Comparison of ENCODE assay signal across 16 cellular contexts in genomic region chr2:152385718-152386117, GRCh38. TPM values are rescaled to one million over a fixed set of nuclear protein-coding genes. Genes with fewer than 3 reads are reported as not detected.
DNase-seq lines count a peak whose midpoint lies in the region; ATAC-seq and TF ChIP-seq lines count a peak whose summit lies in the region.
"Had no signal": no experiment of that assay in that cellular context is flagged by ENCODE, and none has a peak within 500 bp of the region (broad histone marks: within the 10 kb centered on the region; RNA-seq: fewer than 3 reads in every experiment).

No MANE protein-coding gene starts in this region.

- TF ChIP-seq CTCF in AG10803 (conservative IDR thresholded peaks at IDR 0.05; ENCODE audit: low read length) (no peak), GM23338 (conservative IDR thresholded peaks at IDR 0.05; ENCODE audit: low read depth in 2 of 2) (no peak), lower leg skin (IDR thresholded peaks at IDR 0.05) (no peak)

- H3K14ac ChIP-seq in mesenchymal stem cell (ENCODE audit: low read length in 2 of 2): no peak overlapping the region

- H4K91ac ChIP-seq in mesenchymal stem cell (ENCODE audit: low read length): no peak overlapping the region

- H3K27me3 ChIP-seq in GM23338 (ENCODE audit: insufficient read depth): no peaks in the 10 kb centered on the region
- no peaks in the 10 kb centered on the region for H3K27me3 ChIP-seq in mesenchymal stem cell (ENCODE audit: control insufficient read depth in 1 of 2, insufficient read depth in 1 of 2, low read length in 2 of 2)

- no peak overlapping the region for H3K18ac ChIP-seq in mesenchymal stem cell (ENCODE audit: low read depth in 1 of 2, low read length in 2 of 2)

- H3K4me1 Mint-ChIP-seq in GM23338: peaks cover 52% of the 10 kb centered on the region
- H3K4me1 Mint-ChIP-seq: CD8-positive, alpha-beta memory T cell had no signal

- H3K27ac ChIP-seq in GM23338 (ENCODE audit: low read depth) (peak overlapping the region; percentile 47; the same call in 1 of the 2 replicates), mesenchymal stem cell (ENCODE audit: low read length, poor library complexity, severe bottlenecking) (peak overlapping the region; percentile 93)
- H3K27ac ChIP-seq: GM23248 had no signal

- H3K4me2 ChIP-seq in GM23338 (no peak overlapping the region), mesenchymal stem cell (ENCODE audit: low read length, poor library complexity, severe bottlenecking) (peak overlapping the region; percentile 66)

- H2BK12ac ChIP-seq in mesenchymal stem cell (ENCODE audit: low read length in 2 of 2): no peak overlapping the region

- H3K4me3 ChIP-seq in AG10803 (ENCODE audit: low read length) (no peak overlapping the region), GM23338 (no peak overlapping the region), mesenchymal stem cell (ENCODE audit: insufficient read depth in 1 of 2, low read depth in 1 of 2, low read length in 2 of 2) (no peak overlapping the region), lower leg skin (ENCODE audit: low read depth, poor library complexity, severe bottlenecking) (no peak overlapping the region)
- H3K4me3 ChIP-seq: GM23248 had no signal

- H4K8ac ChIP-seq in mesenchymal stem cell (ENCODE audit: low read length): no peak overlapping the region

- no peak overlapping the region for H3K9ac ChIP-seq in mesenchymal stem cell (ENCODE audit: low read length)
- H3K9ac ChIP-seq: GM23248 had no signal

- H3K27me3 Mint-ChIP-seq in GM23338 (ENCODE audit: insufficient read depth, low read depth, poor library complexity): peaks cover 4% of the 10 kb centered on the region

- no peaks in the 10 kb centered on the region for H3F3A ChIP-seq in GM23338 (replicated peaks; ENCODE audit: low read depth)

- H3K4ac ChIP-seq in mesenchymal stem cell (ENCODE audit: low read depth in 1 of 2, low read length in 2 of 2): no peak overlapping the region

- intact Hi-C loops in lower leg skin (cut with DNase I; ENCODE audit: low total_unique reads): no loop called here

- H3K23ac ChIP-seq in mesenchymal stem cell (ENCODE audit: low read length in 2 of 2): no peak overlapping the region

- no peak overlapping the region for H2AFZ ChIP-seq in GM23338
- H2AFZ ChIP-seq in mesenchymal stem cell (ENCODE audit: low read depth, low read length): no peak overlapping the region
- H2AFZ ChIP-seq: GM23248 had no signal

- peak overlapping the region; percentile 63 for H2BK5ac ChIP-seq in mesenchymal stem cell (ENCODE audit: low read depth, low read length, poor library complexity, severe bottlenecking)

- peaks cover 32% of the 10 kb centered on the region for H4K20me1 ChIP-seq in GM23338 (replicated peaks; ENCODE audit: insufficient read depth)

- H3K79me2 ChIP-seq in GM23338 (replicated peaks; ENCODE audit: insufficient read depth): peaks cover 91% of the 10 kb centered on the region

- peaks cover 11% of the 10 kb centered on the region for H3K36me3 Mint-ChIP-seq in GM23338 (ENCODE audit: low read depth)
- H3K36me3 Mint-ChIP-seq: CD8-positive, alpha-beta memory T cell had no signal

- no peak overlapping the region for H3K27ac Mint-ChIP-seq in GM23338
- H3K27ac Mint-ChIP-seq: CD8-positive, alpha-beta memory T cell had no signal

- no peak overlapping the region for H2BK15ac ChIP-seq in mesenchymal stem cell (ENCODE audit: low read depth, poor library complexity, severe bottlenecking)

- peak overlapping the region; percentile 76 for H2AK5ac ChIP-seq in mesenchymal stem cell (ENCODE audit: low read length, severe bottlenecking)

- H3K9me3 ChIP-seq in mesenchymal stem cell (ENCODE audit: control insufficient read depth, low read length): no peaks in the 10 kb centered on the region

- ATAC-seq in GM23338 (no peak), GM21528 (IDR thresholded peaks at IDR 0.05; ENCODE audit: low FRiP score, unreplicated experiment) (no peak), HG03439 (IDR thresholded peaks at IDR 0.05; ENCODE audit: unreplicated experiment) (no peak)
- ATAC-seq: Panc1, SK-N-SH treated with all-trans-retinoic acid at 6 μM for 48 hours had no signal

- H3K36me3 ChIP-seq in GM23338 (ENCODE audit: insufficient read depth) (no peaks in the 10 kb centered on the region), mesenchymal stem cell (ENCODE audit: control insufficient read depth in 1 of 2, insufficient read depth in 2 of 2, low read depth in 1 of 2, low read length in 2 of 2) (peaks cover 6 to 8% of the 10 kb centered on the region in 2 experiments)

- peaks cover 25% of the 10 kb centered on the region for H3K79me1 ChIP-seq in mesenchymal stem cell (replicated peaks; ENCODE audit: low read length, poor library complexity, severe bottlenecking)

- DNase-seq in AG10803 (ENCODE audit: low read depth) (peak; percentile 57), GM23338 (ENCODE audit: low spot score) (no peak), NCI-H69 (lab: John Stamatoyannopoulos, UW) (peak; percentile 41), mesenchymal stem cell (no peak), AML-193 (lab: John Stamatoyannopoulos, UW) (no peak), lower leg skin (ENCODE audit: low spot score in 2 of 2) (no peak)
- DNase-seq: CD8-positive, alpha-beta memory T cell; GM23248; NCI-H1105 treated with DMSO at 0.1 percent for 48 hours; NCI-H187 treated with DMSO at 0.1 percent for 48 hours; NCI-H524 treated with DMSO at 0.1 percent for 48 hours; SHP77 had no signal

- H3K9me3 Mint-ChIP-seq in GM23338: no peaks in the 10 kb centered on the region

- H3K9me2 ChIP-seq in GM23338 (ENCODE audit: insufficient read depth): no peaks in the 10 kb centered on the region

- no peak for TF ChIP-seq POLR2A in lower leg skin (IDR thresholded peaks at IDR 0.05)

- no peak overlapping the region for H3K4me3 Mint-ChIP-seq in GM23338
- H3K4me3 Mint-ChIP-seq: CD8-positive, alpha-beta memory T cell had no signal

- H3K4me1 ChIP-seq in GM23338 (ENCODE audit: insufficient read depth): peaks cover 30% of the 10 kb centered on the region
- peaks cover 8% of the 10 kb centered on the region for H3K4me1 ChIP-seq in mesenchymal stem cell (ENCODE audit: control insufficient read depth, insufficient read depth, low read depth, low read length)

- no peak overlapping the region for H2BK120ac ChIP-seq in mesenchymal stem cell (ENCODE audit: low read depth, low read length)

TF ChIP-seq in GM23338, 12 proteins besides CTCF, POLR2A, EP300 and RAD21 (continues in another document):
- no peak for TF ChIP-seq ETS1 (IDR thresholded peaks at IDR 0.05)
- TF ChIP-seq EZH2 (IDR thresholded peaks at IDR 0.05; ENCODE audit: low read depth, unreplicated experiment): no peak
- no peak for TF ChIP-seq CREB1 (CRISPR knock-in tag; IDR thresholded peaks at IDR 0.05; ENCODE audit: low read depth)
- TF ChIP-seq ZNF331 (CRISPR knock-in tag; IDR thresholded peaks at IDR 0.05; ENCODE audit: low read depth): no peak
- TF ChIP-seq NANOG (IDR thresholded peaks at IDR 0.05; ENCODE audit: borderline replicate concordance): no peak

RNA-seq across cellular contexts. Expression of gene FMNL2, which starts 50.7 kb away (rescaled TPM):
- 43.0 and 45.4 TPM in 2 replicates for total RNA-seq in GM23338 (2014; rRNA removed; shearing (Covaris generic))
- 14.5 and 16.5 TPM in 2 replicates for polyA plus RNA-seq in GM23338 (2016; fragmentation: Nextera tagmentation; extraction: Ambion mirVana)
- 15.4 TPM for polyA plus RNA-seq in mesenchymal stem cell (2013, experiment 1 of 2)
- 15.7 TPM for polyA plus RNA-seq in mesenchymal stem cell (2013, experiment 2 of 2)
- total RNA-seq in lower leg skin: 10 to 100 TPM in 3 of 4 donors, 1 to 10 TPM in 1; 9.6 to 18.3 (median 12.9) TPM

Comparison
In these comparisons a context has a peak if more than half of its experiments do, and no peak if none do; other contexts are left out.
1. DNase-seq: peak in AG10803 (single experiment) and NCI-H69 (single experiment); none in GM23338 (single experiment), mesenchymal stem cell (single experiment), AML-193 (0 of 2) and lower leg skin (0 of 2).